Comparison of ENCODE assay signal across 2 cellular contexts in genomic region chr15:65925338-65925737, GRCh38.
TF ChIP-seq lines count a peak whose summit lies in the region.

No MANE protein-coding gene starts in this region.

TF ChIP-seq in GM12878, 131 proteins besides CTCF, POLR2A, EP300 and RAD21:
- TF ChIP-seq SKIL (IDR thresholded peaks at IDR 0.05; ENCODE audit: low read depth, poor library complexity, severe bottlenecking) (no peak), IKZF1 (conservative IDR thresholded peaks at IDR 0.05) (peak; percentile 26; the same call in 1 of the 2 replicates)
TF ChIP-seq in GM12878: peak in this region for 1.

TF ChIP-seq in K562, 482 proteins besides CTCF, POLR2A, EP300 and RAD21:
- TF ChIP-seq GATA2 (CRISPR knock-in tag; IDR thresholded peaks at IDR 0.05) = 0 out of 2 replicates have a peak, but pooled peaks have one; percentile 43
- no peak for TF ChIP-seq ZNF586 (CRISPR knock-in tag; conservative IDR thresholded peaks at IDR 0.05)
- 0 out of 2 replicates have a peak, but pooled peaks have one; percentile 2 for TF ChIP-seq JUND (IDR thresholded peaks at IDR 0.05; ENCODE audit: borderline replicate concordance, low read depth, low read length)
- TF ChIP-seq JUND (tag; IDR thresholded peaks at IDR 0.05; ENCODE audit: borderline replicate concordance, low read depth, low read length) = no peak
- peak in 1 of 2 experiments; percentile 49; a peak in 1 of 4 replicates for TF ChIP-seq SRF (CRISPR knock-in tag; IDR thresholded peaks at IDR 0.05)
